ENCODE assay signal across 8 cellular contexts in genomic region chr1:66929999-66930822, GRCh38. TPM values are rescaled to one million over a fixed set of nuclear protein-coding genes. Genes with fewer than 3 reads are reported as not detected.
DNase-seq lines count a peak whose midpoint lies in the region; ATAC-seq and TF ChIP-seq lines count a peak whose summit lies in the region.

No MANE protein-coding gene starts in this region.

- DNase-seq in DMS53 (lab: John Stamatoyannopoulos, UW): peak; percentile 99
- peak; percentile 97 for DNase-seq in OCI-M1 (lab: John Stamatoyannopoulos, UW)
- peak; percentile 95 for DNase-seq in activated T-cell treated with anti-CD3 and anti-CD28 coated beads, Interleukin-2, amount 50 U/mL, for 24 hours
- peak; percentile 96 to 98 for DNase-seq in erythroblast (lab: John Stamatoyannopoulos, UW)
- DNase-seq in stimulated activated CD8-positive, alpha-beta memory T cell treated with anti-CD3 and anti-CD28 coated beads, Interleukin-4, amount 100 ng/mL, for 4 hours (ENCODE audit: low read depth in 2 of 2, low spot score in 1 of 2): peak; percentile 81 to 91

- H3K36me3 Mint-ChIP-seq in IgD-negative memory B cell: peaks cover 2% of the 10 kb centered on the region
- H3K36me3 Mint-ChIP-seq in activated T-cell treated with anti-CD3 and anti-CD28 coated beads, Interleukin-2, amount 50 U/mL, for 24 hours (ENCODE audit: low read depth): peaks cover 62% of the 10 kb centered on the region

- peak; percentile 63 for ATAC-seq in GM21576 (IDR thresholded peaks at IDR 0.05; ENCODE audit: unreplicated experiment)

- peak overlapping the region; percentile 98 for H3K9ac ChIP-seq in mucosa of stomach (ENCODE audit: low read length)

- peaks cover 16% of the 10 kb centered on the region for H3K4me1 ChIP-seq in mucosa of stomach (ENCODE audit: control insufficient read depth, insufficient read depth, low read length)

- no peaks in the 10 kb centered on the region for H3K27me3 Mint-ChIP-seq in IgD-negative memory B cell
- no peaks in the 10 kb centered on the region for H3K27me3 Mint-ChIP-seq in activated T-cell treated with anti-CD3 and anti-CD28 coated beads, Interleukin-2, amount 50 U/mL, for 24 hours

- H3K4me1 Mint-ChIP-seq in IgD-negative memory B cell: peaks cover 30 to 63% (median 52%) of the 10 kb centered on the region in 3 donors
- H3K4me1 Mint-ChIP-seq in activated T-cell treated with anti-CD3 and anti-CD28 coated beads, Interleukin-2, amount 50 U/mL, for 24 hours (ENCODE audit: low read depth): peaks cover 61% of the 10 kb centered on the region

- H3K4me3 Mint-ChIP-seq in IgD-negative memory B cell: peak overlapping the region; percentile 90 to 99 (median 94)
- H3K4me3 Mint-ChIP-seq in activated T-cell treated with anti-CD3 and anti-CD28 coated beads, Interleukin-2, amount 50 U/mL, for 24 hours: peak overlapping the region; percentile 86

- H3K27ac Mint-ChIP-seq in IgD-negative memory B cell: peak overlapping the region; percentile 93 to 98 (median 94)
- H3K27ac Mint-ChIP-seq in activated T-cell treated with anti-CD3 and anti-CD28 coated beads, Interleukin-2, amount 50 U/mL, for 24 hours: peak overlapping the region; percentile 95

- H3K36me3 ChIP-seq in mucosa of stomach (ENCODE audit: control insufficient read depth, insufficient read depth, low read length): no peaks in the 10 kb centered on the region

- no peaks in the 10 kb centered on the region for H3K9me3 ChIP-seq in mucosa of stomach (ENCODE audit: control insufficient read depth, low read length)

- peak overlapping the region; percentile 62 for H3K4me3 ChIP-seq in mucosa of stomach (ENCODE audit: low read length)

- peak; percentile 81 for TF ChIP-seq POLR2A in erythroblast (IDR thresholded peaks at IDR 0.05; ENCODE audit: low read length)

- H3K27me3 ChIP-seq in mucosa of stomach (ENCODE audit: control insufficient read depth, insufficient read depth, low read length): no peaks in the 10 kb centered on the region

- no peaks in the 10 kb centered on the region for H3K9me3 Mint-ChIP-seq in IgD-negative memory B cell
- H3K9me3 Mint-ChIP-seq in activated T-cell treated with anti-CD3 and anti-CD28 coated beads, Interleukin-2, amount 50 U/mL, for 24 hours: no peaks in the 10 kb centered on the region

RNA-seq across cellular contexts. Expression of gene MIER1, which starts 5.4 kb away (rescaled TPM):
- polyA plus RNA-seq in IgD-negative memory B cell: 34.6 TPM

RNA-seq across cellular contexts. Expression of gene DNAI4, which starts 5.6 kb away (rescaled TPM):
- 0.48 TPM for polyA plus RNA-seq in IgD-negative memory B cell

Comparison
In these comparisons a context has a peak if more than half of its experiments do, and no peak if none do; other contexts are left out.
1. Peak in every context shown above with its lines: DNase-seq, ATAC-seq and H3K4me3 ChIP-seq.